ENCODE assay signal across 17 cellular contexts in the genomic region with DNA sequence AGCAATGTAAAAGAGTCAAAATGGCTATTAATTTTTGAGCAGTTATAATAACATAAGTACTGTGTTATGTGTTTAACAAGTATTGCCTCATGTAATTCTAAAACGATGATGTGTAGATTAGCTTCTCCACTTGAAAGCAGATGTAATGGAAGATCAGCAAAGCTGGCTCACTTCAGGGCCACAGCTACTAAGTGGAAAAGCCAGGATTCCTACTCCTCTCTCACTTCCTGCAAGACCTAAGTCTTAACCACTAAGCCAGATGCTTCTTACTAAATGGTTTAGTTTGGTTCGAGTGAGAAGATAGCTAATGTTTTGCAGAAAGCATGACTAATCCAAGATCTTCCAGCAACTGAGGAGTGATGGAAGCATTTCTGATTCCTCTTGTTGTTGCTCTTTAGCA. TPM values are rescaled to one million over a fixed set of nuclear protein-coding genes. Genes with fewer than 3 reads are reported as not detected.
A peak's percentile ranks its signal among the peaks of the same experiment; 100 is the strongest.
DNase-seq lines count a peak whose midpoint lies in the region; ATAC-seq, FAIRE-seq and TF ChIP-seq lines count a peak whose summit lies in the region.
"Had no signal": no experiment of that assay in that cellular context is flagged by ENCODE, and none has a peak within 500 bp of the region (broad histone marks: within the 10 kb centered on the region; RNA-seq: fewer than 3 reads in every experiment).

No MANE protein-coding gene starts in this region.

- H2BK20ac ChIP-seq in H9 (ENCODE audit: low read depth, low read length, poor library complexity, severe bottlenecking): no peak overlapping the region

- H3K4ac ChIP-seq in H9 (ENCODE audit: low read depth, low read length): no peak overlapping the region

- no CpG with 5 or more reads among the region's 2 CpGs for WGBS in H9 (ENCODE audit: extremely low coverage, insufficient read length, low lambda C conversion rate)

- no peak overlapping the region for H3K27ac Mint-ChIP-seq in H9
- H3K27ac Mint-ChIP-seq: activated naive CD8-positive, alpha-beta T cell; T-helper 2 cell treated with Interferon-gamma antibody and Interleukin-4, amounts not matched to agents 5 μg/mL and 100 μg/mL, for 36 hours had no signal

- H2BK120ac ChIP-seq in H9 (ENCODE audit: low read depth, low read length, poor library complexity, severe bottlenecking): no peak overlapping the region

- no peaks in the 10 kb centered on the region; a peak in 1 of 7 replicates for H3K36me3 Mint-ChIP-seq in H9 (ENCODE audit: insufficient read depth in 1 of 3, low read depth in 3 of 3)
- H3K36me3 Mint-ChIP-seq: activated naive CD8-positive, alpha-beta T cell had no signal

- no peaks in the 10 kb centered on the region for H3K36me3 ChIP-seq in keratinocyte (ENCODE audit: control insufficient read depth in 2 of 2, extremely low read depth in 1 of 2, insufficient read depth in 2 of 2, low read length in 2 of 2)
- H3K36me3 ChIP-seq: right lobe of liver had no signal

- no peak overlapping the region for H3K27ac ChIP-seq in keratinocyte (ENCODE audit: control insufficient read depth, insufficient read depth, low read length)
- H3K27ac ChIP-seq in H9 (ENCODE audit: insufficient read length, low read depth, low read length): no peak overlapping the region
- H3K27ac ChIP-seq: right lobe of liver had no signal

- H3K4me3 ChIP-seq in AG04449 (ENCODE audit: low read depth, low read length) (no peak overlapping the region), keratinocyte (ENCODE audit: control insufficient read depth in 2 of 3, extremely low read depth in 1 of 3, insufficient read depth in 2 of 3, low read depth in 1 of 3, low read length in 3 of 3) (no peak overlapping the region)
- H3K4me3 ChIP-seq: lung, right lobe of liver had no signal

- no peak overlapping the region for H2AFZ ChIP-seq in keratinocyte (ENCODE audit: control insufficient read depth, low read length)
- no peak overlapping the region for H2AFZ ChIP-seq in H9 (ENCODE audit: low read length)

- H2BK5ac ChIP-seq in H9 (ENCODE audit: insufficient read length, low read length): no peak overlapping the region

- ATAC-seq in GM18861 (IDR thresholded peaks at IDR 0.05; ENCODE audit: unreplicated experiment): no peak
- ATAC-seq in HG02884 (IDR thresholded peaks at IDR 0.05; ENCODE audit: unreplicated experiment): no peak
- ATAC-seq: right lobe of liver had no signal

- H3K9me3 Mint-ChIP-seq in H9: no peaks in the 10 kb centered on the region
- H3K9me3 Mint-ChIP-seq: T-helper 2 cell treated with Interferon-gamma antibody and Interleukin-4, amounts not matched to agents 5 μg/mL and 100 μg/mL, for 36 hours had no signal

- no peak overlapping the region for H2AK5ac ChIP-seq in H9 (ENCODE audit: insufficient read length, low read length)

- peaks cover 20% of the 10 kb centered on the region for H3K27me3 Mint-ChIP-seq in H9 (ENCODE audit: low read depth)

- no peaks in the 10 kb centered on the region for H3K79me1 ChIP-seq in H9 (ENCODE audit: insufficient read depth, low read depth, low read length, poor library complexity, severe bottlenecking)

- H3K4me1 ChIP-seq in keratinocyte (ENCODE audit: control insufficient read depth, extremely low read depth, insufficient read depth, low read length): peaks cover 8% of the 10 kb centered on the region
- no peaks in the 10 kb centered on the region for H3K4me1 ChIP-seq in H9 (ENCODE audit: insufficient read depth, low read length)
- H3K4me1 ChIP-seq: right lobe of liver had no signal

- H4K8ac ChIP-seq in H9 (replicated peaks; ENCODE audit: insufficient read length, low read depth, low read length): no peak overlapping the region

- H3K4me2 ChIP-seq in keratinocyte (ENCODE audit: control insufficient read depth, extremely low read depth, insufficient read depth, low read depth, low read length): no peak overlapping the region
- H3K4me2 ChIP-seq in H9 (ENCODE audit: insufficient read depth, insufficient read length, low read length): no peak overlapping the region

- H3K23ac ChIP-seq in H9 (ENCODE audit: insufficient read length, low read depth, low read length): no peak overlapping the region

- no peaks in the 10 kb centered on the region for H4K20me1 ChIP-seq in keratinocyte (ENCODE audit: control insufficient read depth, extremely low read depth, insufficient read depth, low read length)
- H4K20me1 ChIP-seq in H9 (ENCODE audit: control insufficient read depth, insufficient read depth, insufficient read length): no peaks in the 10 kb centered on the region

- H4K5ac ChIP-seq in H9 (ENCODE audit: insufficient read length, low read depth, low read length): no peak overlapping the region

- no peak for TF ChIP-seq CTCF in AG04449 (IDR thresholded peaks at IDR 0.05; ENCODE audit: insufficient read depth, low read length, missing control alignments)
- TF ChIP-seq CTCF in keratinocyte (optimal IDR thresholded peaks at IDR 0.05 in 1 of 3, IDR thresholded peaks at IDR 0.05 in 1 of 3, conservative IDR thresholded peaks at IDR 0.05 in 1 of 3; ENCODE audit: extremely low read depth in 1 of 3, insufficient read depth in 2 of 3, low read length in 3 of 3): no peak
- no peak for TF ChIP-seq CTCF in H9 (conservative IDR thresholded peaks at IDR 0.05)

- H3K27me3 ChIP-seq in keratinocyte (ENCODE audit: control insufficient read depth, extremely low read depth, insufficient read depth, low read length) (no peaks in the 10 kb centered on the region), H9 (ENCODE audit: insufficient read depth, low read length) (no peaks in the 10 kb centered on the region)
- H3K27me3 ChIP-seq: right lobe of liver had no signal

- H3K4me3 Mint-ChIP-seq in H9: no peak overlapping the region
- H3K4me3 Mint-ChIP-seq: activated naive CD8-positive, alpha-beta T cell; T-helper 2 cell treated with Interferon-gamma antibody and Interleukin-4, amounts not matched to agents 5 μg/mL and 100 μg/mL, for 36 hours had no signal

- no peak overlapping the region for H3K14ac ChIP-seq in H9 (ENCODE audit: insufficient read depth, low read length)

- DNase-seq in AG04449 (ENCODE audit: low read depth, low spot score) (peak; percentile 90), HCEC 1CT (peak; percentile 96), amniotic epithelial cell (ENCODE audit: low read depth) (peak; percentile 91), keratinocyte (ENCODE audit: low read depth, low spot score) (no peak), H9 (no peak), C1 segment of cervical spinal cord (lab: John Stamatoyannopoulos, UW) (no peak)
- DNase-seq: activated CD4-positive, alpha-beta T cell treated with anti-CD3 and anti-CD28 coated beads for 48 hours; activated T-cell treated with anti-CD3 and anti-CD28 coated beads for 4 hours; NCI-H2029; NCI-H774; right lobe of liver; stimulated activated naive CD4-positive, alpha-beta T cell had no signal

- no peak overlapping the region for H2BK12ac ChIP-seq in H9 (ENCODE audit: insufficient read length, low read depth, low read length)

- dilution Hi-C loops in keratinocyte (cut with MboI; ENCODE audit: extremely low pct_ligation_motif_present, low sequenced_read_pairs): no loop called here

- no peaks in the 10 kb centered on the region for H3K23me2 ChIP-seq in H9 (ENCODE audit: insufficient read length, low read depth, low read length, poor library complexity, severe bottlenecking)

- H2BK15ac ChIP-seq in H9 (ENCODE audit: low read depth, low read length): no peak overlapping the region

- CTCF ChIA-PET in AG04449 (lab: Yijun Ruan, JAX): interaction anchor here (1.4 kb wide), 1 partner anchor 15 kb away, joined by 4 read pairs; the partner anchor contains the start of gene TNC

- no peak overlapping the region for H4K91ac ChIP-seq in H9 (ENCODE audit: insufficient read length, low read depth, low read length)

- H3K79me2 ChIP-seq in keratinocyte (ENCODE audit: control insufficient read depth, insufficient read depth, low read length) (no peaks in the 10 kb centered on the region), H9 (ENCODE audit: insufficient read depth, low read length) (no peaks in the 10 kb centered on the region)

- H3K9me3 ChIP-seq in keratinocyte (ENCODE audit: control insufficient read depth, low read depth, low read length) (no peaks in the 10 kb centered on the region), H9 (ENCODE audit: control insufficient read depth, low read depth, low read length) (no peaks in the 10 kb centered on the region)
- H3K9me3 ChIP-seq: right lobe of liver had no signal

- POLR2A ChIA-PET in AG04449 (lab: Yijun Ruan, JAX): interaction anchor here (1.1 to 1.8 kb wide), 2 partner anchors 15 to 24 kb away, joined by 3 to 7 read pairs; partner anchors contain the start of gene TNC

- H3K4me1 Mint-ChIP-seq in H9: peaks cover 0 to 2% of the 10 kb centered on the region in 2 experiments; a peak in 1 of 4 replicates

- no peak overlapping the region for H3K56ac ChIP-seq in H9 (ENCODE audit: insufficient read length, low read depth, low read length)

- no peak overlapping the region for H3T11ph ChIP-seq in H9 (ENCODE audit: low read length)

- FAIRE-seq in keratinocyte (lab: Jason Lieb, UNC): peak; percentile 20

- H3K18ac ChIP-seq in H9 (ENCODE audit: insufficient read length, low read depth, low read length): no peak overlapping the region

- no peaks in the 10 kb centered on the region for H3K9me1 ChIP-seq in keratinocyte (ENCODE audit: control insufficient read depth, extremely low read depth, insufficient read depth, low read length)

- no peak overlapping the region for H3K9ac ChIP-seq in keratinocyte (ENCODE audit: control insufficient read depth, extremely low read depth, insufficient read depth, low read length)
- no peak overlapping the region for H3K9ac ChIP-seq in H9 (ENCODE audit: extremely low read depth, insufficient read length, low read length)

RNA-seq across cellular contexts. Expression of gene TNC, which starts 15.7 kb away (rescaled TPM):
- polyA plus RNA-seq in keratinocyte: 50.0 to 103 TPM (median 58.7 TPM) in 3 replicates
- polyA plus RNA-seq in keratinocyte (2011; ENCODE audit: low read depth): 9.7 TPM
- 11.0 and 13.9 TPM in 2 replicates for polyA plus RNA-seq in keratinocyte (2011; cell fraction: cytosol; rRNA removed)
- polyA plus RNA-seq in keratinocyte (2011; cell fraction: nucleus; rRNA removed): 220 and 317 TPM in 2 replicates
- polyA plus RNA-seq in keratinocyte (2012; ENCODE audit: low replicate concordance): 9.3 and 67.3 TPM in 2 replicates
- polyA minus RNA-seq in keratinocyte: 156 to 171 TPM (median 163 TPM) in 3 replicates
- 52.0 TPM for polyA minus RNA-seq in keratinocyte (2011; cell fraction: cytosol; rRNA and poly(A)+ RNA removed)
- 323 and 527 TPM in 2 replicates for polyA minus RNA-seq in keratinocyte (2011; cell fraction: nucleus; rRNA and poly(A)+ RNA removed)
- 0.63 and 0.88 TPM in 2 replicates for total RNA-seq in H9 (2021)

Comparison
In these comparisons a context has a peak if more than half of its experiments do, and no peak if none do; other contexts are left out.
1. DNase-seq: peak in AG04449 (single experiment), HCEC 1CT (single experiment) and amniotic epithelial cell (single experiment); none in keratinocyte (single experiment), H9 (single experiment) and C1 segment of cervical spinal cord (0 of 14).